Comparison of ENCODE assay signal across 9 cellular contexts in the genomic region with DNA sequence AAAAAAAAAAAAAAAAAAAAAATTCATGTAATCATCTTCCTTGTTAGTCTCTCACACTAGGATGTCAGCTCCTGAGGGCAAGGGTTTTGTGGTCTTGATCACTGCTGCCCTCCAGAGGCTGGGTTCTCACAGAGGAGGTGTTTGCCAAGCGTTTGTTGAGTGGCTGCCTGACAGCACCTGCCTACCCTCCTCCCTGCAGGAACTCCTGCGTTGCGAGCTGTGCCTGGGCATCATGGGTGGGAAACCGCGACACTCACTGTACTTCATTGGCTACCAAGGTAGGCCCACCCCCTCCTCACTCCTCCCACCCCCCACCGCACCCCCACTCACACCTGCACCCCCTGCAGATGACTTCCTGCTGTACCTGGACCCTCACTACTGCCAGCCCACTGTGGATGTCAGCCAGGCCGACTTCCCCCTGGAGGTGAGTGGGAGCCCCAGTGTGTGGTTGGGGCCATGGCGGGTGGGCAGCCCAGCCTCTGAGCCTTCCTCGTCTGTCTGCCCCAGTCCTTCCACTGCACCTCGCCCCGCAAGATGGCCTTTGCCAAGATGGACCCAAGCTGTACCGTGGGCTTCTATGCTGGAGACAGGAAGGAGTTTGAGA. TPM values are rescaled to one million over a fixed set of nuclear protein-coding genes. Genes with fewer than 3 reads are reported as not detected.
DNase-seq lines count a peak whose midpoint lies in the region; ATAC-seq lines count a peak whose summit lies in the region.
"Had no signal": no experiment of that assay in that cellular context is flagged by ENCODE, and none has a peak within 500 bp of the region (broad histone marks: within the 10 kb centered on the region; RNA-seq: fewer than 3 reads in every experiment).

No MANE protein-coding gene starts in this region.

- H3K9me3 Mint-ChIP-seq in activated CD4-positive, alpha-beta T cell treated with anti-CD3 and anti-CD28 coated beads, Interleukin-2, amount 10 ng/mL, durations not matched to agents 7 days and 5 days: no peaks in the 10 kb centered on the region

- ATAC-seq in left colon: peak; percentile 34
- no peak for ATAC-seq in HG03097 (IDR thresholded peaks at IDR 0.05; ENCODE audit: low FRiP score, unreplicated experiment)
- ATAC-seq in HG03521 (IDR thresholded peaks at IDR 0.05; ENCODE audit: unreplicated experiment): no peak
- ATAC-seq in HG03025 (IDR thresholded peaks at IDR 0.05; ENCODE audit: low FRiP score, unreplicated experiment): no peak

- no peaks in the 10 kb centered on the region for H3K27me3 Mint-ChIP-seq in activated CD4-positive, alpha-beta T cell treated with anti-CD3 and anti-CD28 coated beads, Interleukin-2, amount 10 ng/mL, durations not matched to agents 7 days and 5 days

- no peak overlapping the region for H3K4me3 Mint-ChIP-seq in activated CD4-positive, alpha-beta T cell treated with anti-CD3 and anti-CD28 coated beads, Interleukin-2, amount 10 ng/mL, durations not matched to agents 7 days and 5 days

- POLR2A ChIA-PET in activated CD4-positive, alpha-beta T cell treated with anti-CD3 and anti-CD28 coated beads, Interleukin-2, amount 10 ng/mL, durations not matched to agents 7 days and 5 days (lab: Charles Lee): no interaction called here

- H3K27ac Mint-ChIP-seq in activated CD4-positive, alpha-beta T cell treated with anti-CD3 and anti-CD28 coated beads, Interleukin-2, amount 10 ng/mL, durations not matched to agents 7 days and 5 days: peak overlapping the region; percentile 71

- CTCF ChIA-PET in activated CD4-positive, alpha-beta T cell treated with anti-CD3 and anti-CD28 coated beads, Interleukin-2, amount 10 ng/mL, durations not matched to agents 7 days and 5 days (lab: Charles Lee): interaction anchor here (0.6 to 3.2 kb wide), 13 partner anchors 9 to 134 kb away, joined by 3 to 10 read pairs (median 4); a partner anchor contains a TSS

- peaks cover 70% of the 10 kb centered on the region for H3K36me3 Mint-ChIP-seq in activated CD4-positive, alpha-beta T cell treated with anti-CD3 and anti-CD28 coated beads, Interleukin-2, amount 10 ng/mL, durations not matched to agents 7 days and 5 days (ENCODE audit: low read depth)

- peaks cover 61% of the 10 kb centered on the region for H3K4me1 Mint-ChIP-seq in activated CD4-positive, alpha-beta T cell treated with anti-CD3 and anti-CD28 coated beads, Interleukin-2, amount 10 ng/mL, durations not matched to agents 7 days and 5 days

- DNase-seq in DMS53 treated with DMSO at 0.1 percent for 48 hours (lab: John Stamatoyannopoulos, UW; ENCODE audit: unreplicated experiment) (peak; percentile 14), KG1 (lab: John Stamatoyannopoulos, UW) (peak; percentile 14), left colon (peak in 1 of 2 donors; percentile 50), GM19238 (ENCODE audit: insufficient read length, low spot score) (no peak)
- DNase-seq in activated CD4-positive, alpha-beta T cell treated with anti-CD3 and anti-CD28 coated beads, Interleukin-2, amount 10 ng/mL, durations not matched to agents 7 days and 5 days: peak; percentile 61

- intact Hi-C loops in left colon (cut with DNase I, micrococcal nuclease): no loop called here

RNA-seq across cellular contexts. Expression of a gene that starts 8.1 kb away (rescaled TPM):
- 10 to 100 TPM; 40.0 to 41.4 TPM for total RNA-seq in activated CD4-positive, alpha-beta T cell treated with anti-CD3 and anti-CD28 coated beads, Interleukin-2, amount 10 ng/mL, durations not matched to agents 7 days and 5 days
- 10 to 100 TPM; 87.0 to 93.9 TPM for total RNA-seq in left colon

RNA-seq across cellular contexts. Expression of a gene that starts 14.0 kb away (rescaled TPM):
- total RNA-seq in activated CD4-positive, alpha-beta T cell treated with anti-CD3 and anti-CD28 coated beads, Interleukin-2, amount 10 ng/mL, durations not matched to agents 7 days and 5 days: 10 to 100 TPM; 68.1 to 78.4 TPM
- 10 to 100 TPM; 12.9 to 14.9 TPM for total RNA-seq in left colon

RNA-seq across cellular contexts. Expression of a gene that starts 17.0 kb away (rescaled TPM):
- 10 to 100 TPM; 78.6 to 88.9 TPM for total RNA-seq in activated CD4-positive, alpha-beta T cell treated with anti-CD3 and anti-CD28 coated beads, Interleukin-2, amount 10 ng/mL, durations not matched to agents 7 days and 5 days
- 10 to 100 TPM in 1 of 2 donors, 1 to 10 TPM in 1; 9.3 to 12.5 TPM for total RNA-seq in left colon

RNA-seq across cellular contexts. Expression of a gene that starts 34.6 kb away (rescaled TPM):
- total RNA-seq in activated CD4-positive, alpha-beta T cell treated with anti-CD3 and anti-CD28 coated beads, Interleukin-2, amount 10 ng/mL, durations not matched to agents 7 days and 5 days: not detected
- under 1 TPM; 0.15 to 0.20 TPM for total RNA-seq in left colon
- total RNA-seq: endothelial cell of umbilical vein had no signal

RNA-seq across cellular contexts. Expression of a gene that starts 35.3 kb away (rescaled TPM):
- total RNA-seq in activated CD4-positive, alpha-beta T cell treated with anti-CD3 and anti-CD28 coated beads, Interleukin-2, amount 10 ng/mL, durations not matched to agents 7 days and 5 days: not detected
- 100 to 1,000 TPM; 116 to 158 TPM for total RNA-seq in left colon
- total RNA-seq: endothelial cell of umbilical vein had no signal

Comparison
In these comparisons a context has a peak if more than half of its experiments do, and no peak if none do; other contexts are left out.
1. RNA of a gene that starts 14.0 kb away (total RNA-seq): 68.1 to 78.4 TPM in activated CD4-positive, alpha-beta T cell treated with anti-CD3 and anti-CD28 coated beads, Interleukin-2, amount 10 ng/mL, durations not matched to agents 7 days and 5 days; 12.9 to 14.9 TPM in left colon; every median in the first group is over 4 times any median in the second.
2. RNA of a gene that starts 17.0 kb away (total RNA-seq): 78.6 to 88.9 TPM in activated CD4-positive, alpha-beta T cell treated with anti-CD3 and anti-CD28 coated beads, Interleukin-2, amount 10 ng/mL, durations not matched to agents 7 days and 5 days; 9.3 to 12.5 TPM in left colon; every median in the first group is over 4 times any median in the second.